Comparison of ENCODE assay signal across 8 cellular contexts in genomic region chr3:119294889-119295769, GRCh38. TPM values are rescaled to one million over a fixed set of nuclear protein-coding genes. Genes with fewer than 3 reads are reported as not detected.
DNase-seq lines count a peak whose midpoint lies in the region; ATAC-seq and TF ChIP-seq lines count a peak whose summit lies in the region.

No MANE protein-coding gene starts in this region.

- DNase-seq in A172 (ENCODE audit: low spot score) (peak; percentile 39), SJCRH30 (peak; percentile 73 to 77), iPS DF 6.9 (ENCODE audit: low read depth, low spot score) (no peak), NCI-H510A treated with DMSO at 0.1 percent for 48 hours (lab: John Stamatoyannopoulos, UW) (no peak)
- peak; percentile 62 for DNase-seq in activated naive CD8-positive, alpha-beta T cell treated with anti-CD3 and anti-CD28 coated beads for 36 hours

- no peaks in the 10 kb centered on the region for H3K9me3 Mint-ChIP-seq in activated naive CD8-positive, alpha-beta T cell treated with anti-CD3 and anti-CD28 coated beads for 36 hours

- H3K27me3 ChIP-seq in SJCRH30 (no peaks in the 10 kb centered on the region), iPS DF 6.9 (ENCODE audit: control insufficient read depth, insufficient read depth, low read length) (0 out of 2 replicates have a peak, but pooled peaks cover 2% of the 10 kb centered on the region)

- H3K4me3 ChIP-seq in SJCRH30: peak overlapping the region; percentile 78
- peak overlapping the region; percentile 35; the same call in 1 of the 2 replicates for H3K4me3 ChIP-seq in iPS DF 6.9 (ENCODE audit: low read length)
- peak overlapping the region; percentile 54 to 78 (median 66) for H3K4me3 ChIP-seq in skin epidermis

- H3K9me3 ChIP-seq in SJCRH30 (replicated peaks) (no peaks in the 10 kb centered on the region), iPS DF 6.9 (ENCODE audit: control insufficient read depth, insufficient read depth, low read length) (no peaks in the 10 kb centered on the region)

- no CpG with 5 or more reads among the region's 24 CpGs for WGBS in iPS DF 6.9 (ENCODE audit: insufficient coverage, insufficient read length)

- peak; percentile 39 for ATAC-seq in HG03045 (IDR thresholded peaks at IDR 0.05; ENCODE audit: unreplicated experiment)

- H3K4me1 ChIP-seq in SJCRH30 (peaks cover 14% of the 10 kb centered on the region), iPS DF 6.9 (ENCODE audit: control insufficient read depth, insufficient read depth, low read length) (no peaks in the 10 kb centered on the region)

- peak overlapping the region; percentile 58 for H3K27ac ChIP-seq in SJCRH30
- no peak overlapping the region for H3K27ac ChIP-seq in iPS DF 6.9 (ENCODE audit: low read length)
- peak overlapping the region; percentile 81 to 99 (median 95) for H3K27ac ChIP-seq in skin epidermis

- H3K36me3 Mint-ChIP-seq in activated naive CD8-positive, alpha-beta T cell treated with anti-CD3 and anti-CD28 coated beads for 36 hours: peaks cover 11% of the 10 kb centered on the region

- H3K4me1 Mint-ChIP-seq in activated naive CD8-positive, alpha-beta T cell treated with anti-CD3 and anti-CD28 coated beads for 36 hours: peaks cover 49% of the 10 kb centered on the region

- peaks cover 7% of the 10 kb centered on the region; the same call in 1 of the 2 replicates for H3K36me3 ChIP-seq in SJCRH30
- no peaks in the 10 kb centered on the region for H3K36me3 ChIP-seq in iPS DF 6.9 (ENCODE audit: control insufficient read depth, insufficient read depth, low read length)

- TF ChIP-seq POLR2A in GM18526 (IDR thresholded peaks at IDR 0.05; ENCODE audit: extremely low read depth, insufficient read length): peak; percentile 15

- peak overlapping the region; percentile 94 for H3K27ac Mint-ChIP-seq in activated naive CD8-positive, alpha-beta T cell treated with anti-CD3 and anti-CD28 coated beads for 36 hours

- H3K4me3 Mint-ChIP-seq in activated naive CD8-positive, alpha-beta T cell treated with anti-CD3 and anti-CD28 coated beads for 36 hours: peak overlapping the region; percentile 87

- H3K27me3 Mint-ChIP-seq in activated naive CD8-positive, alpha-beta T cell treated with anti-CD3 and anti-CD28 coated beads for 36 hours: no peaks in the 10 kb centered on the region

RNA-seq across cellular contexts. Expression of gene ARHGAP31, which starts 0.9 kb away (rescaled TPM):
- total RNA-seq in A172 (2014; rRNA removed; shearing (Covaris generic)): 3.1 and 4.7 TPM in 2 replicates
- total RNA-seq in SJCRH30 (2014; rRNA removed; shearing (Covaris generic)): 7.9 and 9.9 TPM in 2 replicates
- 1 to 10 TPM; 8.9 to 9.7 TPM for total RNA-seq in activated naive CD8-positive, alpha-beta T cell treated with anti-CD3 and anti-CD28 coated beads for 36 hours

RNA-seq across cellular contexts. Expression of gene B4GALT4, which starts 54.5 kb away (rescaled TPM):
- total RNA-seq in A172 (2014; rRNA removed; shearing (Covaris generic)): 25.8 and 27.0 TPM in 2 replicates
- total RNA-seq in SJCRH30 (2014; rRNA removed; shearing (Covaris generic)): 17.2 and 19.2 TPM in 2 replicates
- 10 to 100 TPM; 14.2 to 14.4 TPM for total RNA-seq in activated naive CD8-positive, alpha-beta T cell treated with anti-CD3 and anti-CD28 coated beads for 36 hours

Comparison
In these comparisons a context has a peak if more than half of its experiments do, and no peak if none do; other contexts are left out.
1. DNase-seq: peak in A172 (single experiment), SJCRH30 (2 of 2) and activated naive CD8-positive, alpha-beta T cell treated with anti-CD3 and anti-CD28 coated beads for 36 hours (single experiment); none in iPS DF 6.9 (single experiment) and NCI-H510A treated with DMSO at 0.1 percent for 48 hours (single experiment).
2. Peak in every context shown above with its lines, with median percentiles within 50 percentile points of each other: H3K4me3 ChIP-seq.